Comparison of ENCODE assay signal across 24 cellular contexts in genomic region chr2:23238011-23238657, GRCh38.
"Had no signal": no experiment of that assay in that cellular context is flagged by ENCODE, and none has a peak within 500 bp of the region (broad histone marks: within the 10 kb centered on the region; RNA-seq: fewer than 3 reads in every experiment).

No MANE protein-coding gene starts in this region.

- H3K9me3 Mint-ChIP-seq: endodermal cell, memory B cell, mesothelial cell of epicardium had no signal

- H3K36me3 ChIP-seq: colonic mucosa, gastroesophageal sphincter, heart left ventricle, left ventricle myocardium inferior, lower lobe of right lung had no signal

- H3K4me3 ChIP-seq: colonic mucosa, dorsolateral prefrontal cortex, gastroesophageal sphincter, heart left ventricle, hepatocyte, left ventricle myocardium inferior, lower lobe of right lung, mucosa of descending colon had no signal

- H3K27ac Mint-ChIP-seq: endodermal cell; memory B cell; mesothelial cell of epicardium; naive B cell; naive thymus-derived CD8-positive, alpha-beta T cell had no signal

- DNase-seq: cerebellar nuclear complex; colonic mucosa; dermis blood vessel endothelial cell; dorsolateral prefrontal cortex; effector CD4-positive, alpha-beta T cell; effector memory CD4-positive, alpha-beta T cell; endodermal cell; erythroblast; foreskin keratinocyte; heart left ventricle; hypothalamus; left cardiac atrium; left ventricle myocardium inferior; lower lobe of right lung; mammary epithelial cell; mucosa of descending colon; naive B cell; naive thymus-derived CD8-positive, alpha-beta T cell had no signal

- H3K27me3 ChIP-seq: colonic mucosa, foreskin keratinocyte, gastroesophageal sphincter, hepatocyte had no signal

- ATAC-seq: esophagus mucosa; foreskin keratinocyte; gastroesophageal sphincter; heart left ventricle; left cardiac atrium; lower lobe of right lung; mucosa of descending colon; naive thymus-derived CD8-positive, alpha-beta T cell had no signal

- H3K4me1 Mint-ChIP-seq: memory B cell; naive B cell; naive thymus-derived CD8-positive, alpha-beta T cell had no signal

- H3K4me3 Mint-ChIP-seq: endodermal cell; memory B cell; mesothelial cell of epicardium; naive B cell; naive thymus-derived CD8-positive, alpha-beta T cell had no signal

- H3K36me3 Mint-ChIP-seq: memory B cell; mesothelial cell of epicardium; naive B cell; naive thymus-derived CD8-positive, alpha-beta T cell had no signal

- H3K27ac ChIP-seq: colonic mucosa, dorsolateral prefrontal cortex, epithelial cell of prostate, foreskin keratinocyte, gastroesophageal sphincter, heart left ventricle, hepatocyte, left ventricle myocardium inferior, lower lobe of right lung had no signal

- H3K9me3 ChIP-seq: colonic mucosa, gastroesophageal sphincter, heart left ventricle, left ventricle myocardium inferior, lower lobe of right lung, mucosa of descending colon had no signal

- H3K4me1 ChIP-seq: colonic mucosa, foreskin keratinocyte, heart left ventricle, left ventricle myocardium inferior, lower lobe of right lung had no signal
